8 cellular contexts compared by ENCODE assay signal in genomic region chr2:174248187-174248997, GRCh38. TPM values are rescaled to one million over a fixed set of nuclear protein-coding genes. Genes with fewer than 3 reads are reported as not detected.
A peak's percentile ranks its signal among the peaks of the same experiment; 100 is the strongest.
DNase-seq lines count a peak whose midpoint lies in the region; ATAC-seq and TF ChIP-seq lines count a peak whose summit lies in the region.

TSS of gene OLA1 (minus strand) at chr2:174248532. CDS start at chr2:174246815, 1,717 bp downstream.

- H3K4me1 Mint-ChIP-seq in CD14-positive monocyte, result peaks cover 17% of the 10 kb centered on the region

- H3K27ac Mint-ChIP-seq in CD14-positive monocyte, result peak within 1 kb of the TSS; percentile 70 to 90 (median 79)

- DNase-seq in CD14-positive monocyte (ENCODE audit: low spot score) (peak; percentile 91), NCI-H748 treated with DMSO at 0.1 percent for 48 hours (lab: John Stamatoyannopoulos, UW) (peak; percentile 79), dedifferentiated amniotic fluid mesenchymal stem cell (ENCODE audit: extremely low spot score) (peak; percentile 90), left lobe of liver (ENCODE audit: low spot score) (peak; percentile 96)
- DNase-seq in activated CD4-positive, alpha-beta T cell treated with anti-CD3 and anti-CD28 coated beads, Interleukin-2, amount 50 U/mL, for 24 hours (ENCODE audit: low read depth in 1 of 2, low spot score in 1 of 2), result peak; percentile 95
- peak; percentile 98 to 99 for DNase-seq in stimulated activated CD4-positive, alpha-beta T cell treated with anti-CD3 and anti-CD28 coated beads, Interleukin-2, amount 100 ng/mL, for 24 hours

- ATAC-seq in GM19397 (IDR thresholded peaks at IDR 0.05; ENCODE audit: unreplicated experiment) (peak; percentile 98), HG03565 (IDR thresholded peaks at IDR 0.05; ENCODE audit: unreplicated experiment) (peak; percentile 95), left lobe of liver (peak; percentile 97)

- no peak for TF ChIP-seq CTCF in CD14-positive monocyte (IDR thresholded peaks at IDR 0.05)

- intact Hi-C loops in CD14-positive monocyte (cut with micrococcal nuclease), result no loop called here

- H3K27me3 Mint-ChIP-seq in CD14-positive monocyte (ENCODE audit: low read depth in 3 of 3), result peaks cover 1 to 2% (median 2%) of the 10 kb centered on the region in 3 donors

- H3K36me3 Mint-ChIP-seq in CD14-positive monocyte, result peaks cover 13 to 23% of the 10 kb centered on the region in 2 donors

- H3K9me3 Mint-ChIP-seq in CD14-positive monocyte, result peaks cover 0 to 2% (median 0%) of the 10 kb centered on the region in 7 donors

- peak within 1 kb of the TSS; percentile 83 to 90 for H3K4me3 Mint-ChIP-seq in CD14-positive monocyte

RNA-seq across cellular contexts. Expression of gene OLA1, which starts in this region (rescaled TPM):
- polyA plus RNA-seq in CD14-positive monocyte, result 10 to 100 TPM; 71.9 to 72.3 TPM
- 20.0 TPM for total RNA-seq in left lobe of liver

Comparison
In these comparisons a context has a peak if more than half of its experiments do, and no peak if none do; other contexts are left out.
1. Peak in every context shown above with its lines: DNase-seq and ATAC-seq.